Comparison of ENCODE assay signal across 28 cellular contexts in genomic region chr5:117497626-117498025, GRCh38.
"Had no signal": no experiment of that assay in that cellular context is flagged by ENCODE, and none has a peak within 500 bp of the region (broad histone marks: within the 10 kb centered on the region; RNA-seq: fewer than 3 reads in every experiment).

No MANE protein-coding gene starts in this region.

- H3K27ac Mint-ChIP-seq: activated B cell treated with CpG ODN at 0.5 μM for 24 hours; activated CD4-positive, alpha-beta memory T cell treated with anti-CD3 and anti-CD28 coated beads, Interleukin-2, amount 10 ng/mL, durations not matched to agents 7 days and 5 days; activated CD4-positive, alpha-beta T cell treated with anti-CD3 and anti-CD28 coated beads, Interleukin-2, amount 10 ng/mL, durations not matched to agents 7 days and 5 days; activated naive CD4-positive, alpha-beta T cell treated with anti-CD3 and anti-CD28 coated beads for 36 hours; activated naive CD8-positive, alpha-beta T cell; activated T-helper 17 cell treated with anti-CD3 and anti-CD28 coated beads, Interleukin-2, amount 50 U/mL, for 72 hours; IgD-negative memory B cell; T-cell had no signal

- H3K36me3 Mint-ChIP-seq: activated naive CD8-positive, alpha-beta T cell; IgD-negative memory B cell; T-cell had no signal

- H3K4me1 Mint-ChIP-seq: activated B cell treated with CpG ODN at 0.5 μM for 24 hours; activated CD4-positive, alpha-beta memory T cell treated with anti-CD3 and anti-CD28 coated beads, Interleukin-2, amount 10 ng/mL, durations not matched to agents 7 days and 5 days; activated CD4-positive, alpha-beta T cell treated with anti-CD3 and anti-CD28 coated beads, Interleukin-2, amount 10 ng/mL, durations not matched to agents 7 days and 5 days; activated T-helper 17 cell treated with anti-CD3 and anti-CD28 coated beads, Interleukin-2, amount 50 U/mL, for 72 hours; IgD-negative memory B cell; T-cell had no signal

- DNase-seq: activated B cell treated with CpG ODN at 0.5 μM for 24 hours; activated CD4-positive, alpha-beta memory T cell treated with anti-CD3 and anti-CD28 coated beads, Interleukin-2, amount 10 ng/mL, durations not matched to agents 7 days and 5 days; activated CD4-positive, alpha-beta T cell treated with anti-CD3 and anti-CD28 coated beads for 1 hour; activated CD4-positive, alpha-beta T cell treated with anti-CD3 and anti-CD28 coated beads, Interleukin-2, amount 10 ng/mL, durations not matched to agents 7 days and 5 days; activated gamma-delta T cell; activated naive CD4-positive, alpha-beta T cell treated with anti-CD3 and anti-CD28 coated beads for 36 hours; activated T-cell treated with anti-CD3 and anti-CD28 coated beads for 4 hours; activated T-cell treated with anti-CD3 and anti-CD28 coated beads, Interleukin-2, amount 50 U/mL, for 48 hours; KG1; NCI-H1092; NCI-H1417; NCI-H1694; NCI-H2029; NCI-H2107; NCI-H2171 treated with DMSO at 0.1 percent for 48 hours; NCI-H226; NCI-H526; NCI-H774; RPMI8226; T-cell; T-helper 2 cell; T1000 had no signal

- H3K4me3 ChIP-seq: SK-N-MC had no signal

- ATAC-seq: activated T-helper 17 cell treated with anti-CD3 and anti-CD28 coated beads, Interleukin-2, amount 50 U/mL, for 72 hours; Panc1; Right ventricle myocardium inferior; T-cell had no signal

- H3K9me3 Mint-ChIP-seq: activated CD4-positive, alpha-beta T cell treated with anti-CD3 and anti-CD28 coated beads, Interleukin-2, amount 10 ng/mL, durations not matched to agents 7 days and 5 days; activated T-helper 17 cell treated with anti-CD3 and anti-CD28 coated beads, Interleukin-2, amount 50 U/mL, for 72 hours had no signal

- H3K4me3 Mint-ChIP-seq: activated B cell treated with CpG ODN at 0.5 μM for 24 hours; activated CD4-positive, alpha-beta memory T cell treated with anti-CD3 and anti-CD28 coated beads, Interleukin-2, amount 10 ng/mL, durations not matched to agents 7 days and 5 days; activated CD4-positive, alpha-beta T cell treated with anti-CD3 and anti-CD28 coated beads, Interleukin-2, amount 10 ng/mL, durations not matched to agents 7 days and 5 days; activated naive CD4-positive, alpha-beta T cell treated with anti-CD3 and anti-CD28 coated beads for 36 hours; activated naive CD8-positive, alpha-beta T cell; activated T-helper 17 cell treated with anti-CD3 and anti-CD28 coated beads, Interleukin-2, amount 50 U/mL, for 72 hours; IgD-negative memory B cell; T-cell had no signal

- H3K27me3 Mint-ChIP-seq: activated B cell treated with CpG ODN at 0.5 μM for 24 hours; activated CD4-positive, alpha-beta memory T cell treated with anti-CD3 and anti-CD28 coated beads, Interleukin-2, amount 10 ng/mL, durations not matched to agents 7 days and 5 days; activated CD4-positive, alpha-beta T cell treated with anti-CD3 and anti-CD28 coated beads, Interleukin-2, amount 10 ng/mL, durations not matched to agents 7 days and 5 days; activated naive CD8-positive, alpha-beta T cell; activated T-helper 17 cell treated with anti-CD3 and anti-CD28 coated beads, Interleukin-2, amount 50 U/mL, for 72 hours; IgD-negative memory B cell; T-cell had no signal

- H3K27ac ChIP-seq: SK-N-MC had no signal
